8 cellular contexts compared by ENCODE assay signal in genomic region chr6:31805939-31806469, GRCh38. TPM values are rescaled to one million over a fixed set of nuclear protein-coding genes. Genes with fewer than 3 reads are reported as not detected.
DNase-seq lines count a peak whose midpoint lies in the region; ATAC-seq and TF ChIP-seq lines count a peak whose summit lies in the region.

No MANE protein-coding gene starts in this region.

- peak; percentile 8 for ATAC-seq in GM18868 (IDR thresholded peaks at IDR 0.05; ENCODE audit: unreplicated experiment)
- ATAC-seq in natural killer cell: peak in 2 of 3 donors; percentile 5 to 6

- H4K20me1 ChIP-seq in Loucy (ENCODE audit: insufficient read depth, low read length, poor library complexity, severe bottlenecking): peaks cover 7% of the 10 kb centered on the region

- H3K9me3 Mint-ChIP-seq in natural killer cell: no peaks in the 10 kb centered on the region

- peak overlapping the region; percentile 92 for H3K4me2 ChIP-seq in Loucy (ENCODE audit: low read depth, low read length, poor library complexity, severe bottlenecking)

- H3K9ac ChIP-seq in Loucy (ENCODE audit: low read depth, low read length, poor library complexity, severe bottlenecking): peak overlapping the region; percentile 92
- peak overlapping the region; percentile 63 to 90 for H3K9ac ChIP-seq in duodenal mucosa (ENCODE audit: low read depth in 1 of 2, low read length in 2 of 2)

- peaks cover 15% of the 10 kb centered on the region in 2 donors for H3K4me1 Mint-ChIP-seq in natural killer cell

- intact Hi-C loops in natural killer cell (cut with micrococcal nuclease): loop anchor here (1.0 kb wide), 1 partner anchor 11 kb away; the partner anchor contains the start of gene VARS1

- no peaks in the 10 kb centered on the region for H3K36me3 Mint-ChIP-seq in natural killer cell

- H3K27me3 Mint-ChIP-seq in natural killer cell (ENCODE audit: low read depth in 2 of 2): no peaks in the 10 kb centered on the region

- H2AFZ ChIP-seq in Loucy (ENCODE audit: low read length): peak overlapping the region; percentile 92

- H3K4me3 ChIP-seq in Loucy (ENCODE audit: low read length, poor library complexity, severe bottlenecking) (peak overlapping the region; percentile 98), duodenal mucosa (ENCODE audit: low read depth in 1 of 2, low read length in 2 of 2) (peak overlapping the region; percentile 66 to 89)

- H3K27ac Mint-ChIP-seq in natural killer cell: peak overlapping the region; percentile 91 to 92

- peaks cover 50% of the 10 kb centered on the region for H3K79me2 ChIP-seq in Loucy (ENCODE audit: insufficient read depth, low read length)

- peak overlapping the region; percentile 88 for H3K4me3 Mint-ChIP-seq in natural killer cell

- no peaks in the 10 kb centered on the region for H3K36me3 ChIP-seq in Loucy (ENCODE audit: insufficient read depth, low read length)
- peaks cover 0 to 4% of the 10 kb centered on the region in 2 donors for H3K36me3 ChIP-seq in duodenal mucosa (ENCODE audit: control insufficient read depth in 1 of 2, insufficient read depth in 2 of 2, low read length in 2 of 2)

- H3K9me3 ChIP-seq in Loucy (ENCODE audit: insufficient read depth, low read depth, low read length) (no peaks in the 10 kb centered on the region), duodenal mucosa (ENCODE audit: control insufficient read depth in 1 of 2, low read length in 2 of 2) (no peaks in the 10 kb centered on the region)

- TF ChIP-seq CTCF in Loucy (conservative IDR thresholded peaks at IDR 0.05; ENCODE audit: low read length) (no peak), natural killer cell (IDR thresholded peaks at IDR 0.05) (no peak)

- DNase-seq in natural killer cell (no peak), AG08396 (ENCODE audit: low spot score) (no peak), A172 (ENCODE audit: low spot score) (no peak), Ammon's horn (ENCODE audit: low spot score) (no peak)
- no peak for DNase-seq in activated CD4-positive, alpha-beta T cell treated with anti-CD3 and anti-CD28 coated beads, Interleukin-2, amount 50 U/mL, for 48 hours

- H3K4me1 ChIP-seq in Loucy (ENCODE audit: insufficient read depth, low read length, poor library complexity, severe bottlenecking) (peaks cover 14% of the 10 kb centered on the region), duodenal mucosa (ENCODE audit: control insufficient read depth in 1 of 2, insufficient read depth in 2 of 2, low read length in 2 of 2) (peaks cover 0 to 11% of the 10 kb centered on the region in 2 donors)

- H3K27me3 ChIP-seq in Loucy (ENCODE audit: insufficient read depth, low read length, poor library complexity, severe bottlenecking) (no peaks in the 10 kb centered on the region), duodenal mucosa (ENCODE audit: control insufficient read depth in 1 of 2, insufficient read depth in 2 of 2, low read length in 2 of 2) (no peaks in the 10 kb centered on the region)

- H3K27ac ChIP-seq in duodenal mucosa (ENCODE audit: low read depth, low read length): no peak overlapping the region

- no peaks in the 10 kb centered on the region for H3F3A ChIP-seq in Loucy (ENCODE audit: low read depth)

- no peaks in the 10 kb centered on the region for H3K9me2 ChIP-seq in Loucy (replicated peaks; ENCODE audit: low read depth, low read length)

RNA-seq across cellular contexts. Expression of gene LSM2, which starts 0.8 kb away (rescaled TPM):
- 10 to 100 TPM; 28.1 to 34.9 (median 29.2) TPM for total RNA-seq in natural killer cell
- total RNA-seq in A172 (2014; rRNA removed; shearing (Covaris generic)): 80.4 and 88.0 TPM in 2 replicates

RNA-seq across cellular contexts. Expression of gene HSPA1L, which starts 9.1 kb away (rescaled TPM):
- 1 to 10 TPM; 2.0 to 4.5 (median 3.6) TPM for total RNA-seq in natural killer cell
- total RNA-seq in A172 (2014; rRNA removed; shearing (Covaris generic)): 1.4 and 3.0 TPM in 2 replicates

RNA-seq across cellular contexts. Expression of gene HSPA1A, which starts 9.3 kb away (rescaled TPM):
- 10 to 100 TPM; 24.4 to 34.6 (median 34.5) TPM for total RNA-seq in natural killer cell
- 1.2 and 4.1 TPM in 2 replicates for total RNA-seq in A172 (2014; rRNA removed; shearing (Covaris generic))

RNA-seq across cellular contexts. Expression of gene VARS1, which starts 10.5 kb away (rescaled TPM):
- 10 to 100 TPM; 45.2 to 58.6 (median 49.2) TPM for total RNA-seq in natural killer cell
- total RNA-seq in A172 (2014; rRNA removed; shearing (Covaris generic)): 56.0 and 58.8 TPM in 2 replicates

RNA-seq across cellular contexts. Expression of gene HSPA1B, which starts 21.5 kb away (rescaled TPM):
- 100 to 1,000 TPM in 1 of 3 donors, 10 to 100 TPM in 1, 1 to 10 TPM in 1; 8.5 to 112 (median 15.3) TPM for total RNA-seq in natural killer cell
- total RNA-seq in A172 (2014; rRNA removed; shearing (Covaris generic)): 312 and 358 TPM in 2 replicates
